Comparison of ENCODE assay signal across 18 cellular contexts in genomic region chr19:38712161-38712748, GRCh38. TPM values are rescaled to one million over a fixed set of nuclear protein-coding genes. Genes with fewer than 3 reads are reported as not detected.
DNase-seq lines count a peak whose midpoint lies in the region; ATAC-seq and TF ChIP-seq lines count a peak whose summit lies in the region.
"Had no signal": no experiment of that assay in that cellular context is flagged by ENCODE, and none has a peak within 500 bp of the region (broad histone marks: within the 10 kb centered on the region; RNA-seq: fewer than 3 reads in every experiment).

No MANE protein-coding gene starts in this region.

- no peaks in the 10 kb centered on the region for H3F3A ChIP-seq in GM23338 (replicated peaks; ENCODE audit: low read depth)

- H3K4me2 ChIP-seq in fibroblast of lung (ENCODE audit: extremely low read depth, insufficient read depth, low read length) (no peak overlapping the region), GM23338 (no peak overlapping the region)

- H3K4me3 ChIP-seq in fibroblast of lung (replicated peaks in 1 of 4; ENCODE audit: control extremely low read depth in 1 of 4, insufficient read depth in 1 of 4, low read depth in 3 of 4, low read length in 4 of 4) (no peak overlapping the region), prostate gland (no peak overlapping the region), tibial nerve (no peak overlapping the region), GM23338 (no peak overlapping the region)

- H3K27me3 ChIP-seq in fibroblast of lung (ENCODE audit: control insufficient read depth, insufficient read depth, low read length) (no peaks in the 10 kb centered on the region), prostate gland (replicated peaks; ENCODE audit: insufficient read depth) (no peaks in the 10 kb centered on the region), tibial nerve (no peaks in the 10 kb centered on the region), GM23338 (ENCODE audit: insufficient read depth) (no peaks in the 10 kb centered on the region)

- WGBS in prostate gland, result 69% methylated on average over 9 of the region's 15 CpGs
- 57 to 71% methylated on average over 15 of the region's 15 CpGs for WGBS in tibial nerve, 2 donors

- H3K9ac ChIP-seq in fibroblast of lung (ENCODE audit: insufficient read depth, low read length), result peak overlapping the region; percentile 29

- peaks cover 43% of the 10 kb centered on the region for H3K79me2 ChIP-seq in fibroblast of lung (ENCODE audit: control insufficient read depth, insufficient read depth, low read length)
- no peaks in the 10 kb centered on the region; the same call in 1 of the 2 replicates for H3K79me2 ChIP-seq in GM23338 (replicated peaks; ENCODE audit: insufficient read depth)

- no peaks in the 10 kb centered on the region for H3K9me2 ChIP-seq in GM23338 (ENCODE audit: insufficient read depth)

- H3K4me1 ChIP-seq in fibroblast of lung (ENCODE audit: control insufficient read depth, extremely low read depth, insufficient read depth, low read length), result peaks cover 53% of the 10 kb centered on the region
- H3K4me1 ChIP-seq in prostate gland (replicated peaks), result peaks cover 42% of the 10 kb centered on the region
- H3K4me1 ChIP-seq in tibial nerve, result peaks cover 7 to 74% (median 52%) of the 10 kb centered on the region in 4 donors
- no peaks in the 10 kb centered on the region for H3K4me1 ChIP-seq in GM23338 (ENCODE audit: insufficient read depth)

- H3K27ac Mint-ChIP-seq in GM23338 (no peak overlapping the region), glutamatergic neuron (ENCODE audit: unreplicated experiment) (no peak overlapping the region)
- H3K27ac Mint-ChIP-seq: activated CD8-positive, alpha-beta T cell treated with anti-CD3 and anti-CD28 coated beads, Interleukin-2, amount 10 ng/mL, durations not matched to agents 7 days and 5 days; CD8-positive, alpha-beta memory T cell had no signal

- TF ChIP-seq CTCF in fibroblast of lung (conservative IDR thresholded peaks at IDR 0.05 in 1 of 2, IDR thresholded peaks at IDR 0.05 in 1 of 2; ENCODE audit: low read depth in 1 of 2, low read length in 2 of 2) (no peak), prostate gland (IDR thresholded peaks at IDR 0.05) (no peak), tibial nerve (IDR thresholded peaks at IDR 0.05) (no peak), GM23338 (conservative IDR thresholded peaks at IDR 0.05; ENCODE audit: low read depth in 2 of 2) (no peak), glutamatergic neuron (IDR thresholded peaks at IDR 0.05; ENCODE audit: partially characterized antibody, unreplicated experiment) (no peak)

- no peak for TF ChIP-seq EP300 in tibial nerve (IDR thresholded peaks at IDR 0.05)

- H3K9me3 Mint-ChIP-seq in GM23338 (no peaks in the 10 kb centered on the region; the same call in 2 of the 3 replicates), glutamatergic neuron (ENCODE audit: unreplicated experiment) (peaks cover 14% of the 10 kb centered on the region)
- H3K9me3 Mint-ChIP-seq: CD8-positive, alpha-beta memory T cell had no signal

- H3K36me3 Mint-ChIP-seq in GM23338 (ENCODE audit: low read depth) (peaks cover 76% of the 10 kb centered on the region), glutamatergic neuron (ENCODE audit: unreplicated experiment) (no peaks in the 10 kb centered on the region)

- peaks cover 21% of the 10 kb centered on the region for H3K27me3 Mint-ChIP-seq in GM23338 (ENCODE audit: insufficient read depth, low read depth, poor library complexity)
- H3K27me3 Mint-ChIP-seq in glutamatergic neuron (ENCODE audit: unreplicated experiment), result peaks cover 10% of the 10 kb centered on the region

- intact Hi-C loops in prostate gland (cut with DNase I), result loop anchor here (5.0 kb wide), 1 partner anchor 60 kb away; no protein-coding TSS in a partner anchor

- H3K4me1 Mint-ChIP-seq in GM23338 (no peaks in the 10 kb centered on the region), glutamatergic neuron (ENCODE audit: low read depth, unreplicated experiment) (peaks cover 3% of the 10 kb centered on the region)
- H3K4me1 Mint-ChIP-seq: CD8-positive, alpha-beta memory T cell had no signal

- no peak overlapping the region for H3K4me3 Mint-ChIP-seq in GM23338
- no peak overlapping the region for H3K4me3 Mint-ChIP-seq in glutamatergic neuron (ENCODE audit: unreplicated experiment)
- H3K4me3 Mint-ChIP-seq: activated CD8-positive, alpha-beta T cell treated with anti-CD3 and anti-CD28 coated beads, Interleukin-2, amount 10 ng/mL, durations not matched to agents 7 days and 5 days; CD8-positive, alpha-beta memory T cell had no signal

- H3K36me3 ChIP-seq in fibroblast of lung (ENCODE audit: control insufficient read depth, insufficient read depth, low read length) (peaks cover 58% of the 10 kb centered on the region), prostate gland (peaks cover 17 to 18% of the 10 kb centered on the region in 2 donors), tibial nerve (peaks cover 5 to 85% (median 22%) of the 10 kb centered on the region in 3 donors), GM23338 (ENCODE audit: insufficient read depth) (peaks cover 36% of the 10 kb centered on the region)

- DNase-seq in DMS 273 (lab: John Stamatoyannopoulos, UW; ENCODE audit: unreplicated experiment) (peak; percentile 42), DMS 273 treated with DMSO at 0.1 percent for 48 hours (lab: John Stamatoyannopoulos, UW) (no peak), fibroblast of lung (ENCODE audit: low read depth in 2 of 2) (no peak), prostate gland (ENCODE audit: low spot score) (no peak), tibial nerve (ENCODE audit: low spot score in 2 of 2) (no peak), GM23338 (ENCODE audit: low spot score) (no peak), glutamatergic neuron (no peak), SHP77 (lab: John Stamatoyannopoulos, UW) (no peak)
- DNase-seq: activated CD8-positive, alpha-beta T cell treated with anti-CD3 and anti-CD28 coated beads, Interleukin-2, amount 10 ng/mL, durations not matched to agents 7 days and 5 days; CD8-positive, alpha-beta memory T cell; central memory CD4-positive, alpha-beta T cell; GF-D8; KG1; NCI-H146; NCI-H748 treated with DMSO at 0.1 percent for 48 hours; occipital lobe; T-helper 9 cell had no signal

- no peak for TF ChIP-seq POLR2A in prostate gland (IDR thresholded peaks at IDR 0.05)
- no peak for TF ChIP-seq POLR2A in tibial nerve (IDR thresholded peaks at IDR 0.05)

- H3K9me3 ChIP-seq in fibroblast of lung (ENCODE audit: control insufficient read depth, insufficient read depth, low read depth, low read length) (no peaks in the 10 kb centered on the region), prostate gland (no peaks in the 10 kb centered on the region), tibial nerve (no peaks in the 10 kb centered on the region)

- no peak overlapping the region for H2AFZ ChIP-seq in fibroblast of lung (ENCODE audit: low read length)
- no peak overlapping the region for H2AFZ ChIP-seq in GM23338

- H3K27ac ChIP-seq in fibroblast of lung (ENCODE audit: insufficient read depth, low read length) (peak overlapping the region; percentile 68), prostate gland (peak overlapping the region; percentile 74 to 77), tibial nerve (peak overlapping the region; percentile 31 to 81 (median 70)), GM23338 (ENCODE audit: low read depth) (no peak overlapping the region)
- H3K27ac ChIP-seq: 22Rv1 had no signal

- H4K20me1 ChIP-seq in fibroblast of lung (ENCODE audit: control insufficient read depth, extremely low read depth, insufficient read depth, low read length) (no peaks in the 10 kb centered on the region), GM23338 (replicated peaks; ENCODE audit: insufficient read depth) (no peaks in the 10 kb centered on the region; the same call in 1 of the 2 replicates)

- ATAC-seq in GM23338, result no peak
- ATAC-seq: activated CD8-positive, alpha-beta T cell treated with anti-CD3 and anti-CD28 coated beads, Interleukin-2, amount 10 ng/mL, durations not matched to agents 7 days and 5 days had no signal

TF ChIP-seq in GM23338, 12 proteins besides CTCF, POLR2A, EP300 and RAD21:
- TF ChIP-seq STAT1 (IDR thresholded peaks at IDR 0.05; ENCODE audit: unreplicated experiment), result no peak
- TF ChIP-seq ZNF114 (CRISPR knock-in tag; IDR thresholded peaks at IDR 0.05), result no peak
- TF ChIP-seq POLR2AphosphoS5 (IDR thresholded peaks at IDR 0.05; ENCODE audit: low read depth), result no peak; the same call in 1 of the 2 replicates
- TF ChIP-seq REST (IDR thresholded peaks at IDR 0.05; ENCODE audit: unreplicated experiment), result no peak

RNA-seq across cellular contexts. Expression of gene CAPN12, which starts 32.0 kb away (rescaled TPM):
- 0.26 and 0.50 TPM in 2 replicates for total RNA-seq in fibroblast of lung
- 0.07 and 0.20 TPM in 2 replicates for polyA plus RNA-seq in fibroblast of lung
- 0.05 TPM in 1 of 2 replicates, not detected in the other for polyA plus RNA-seq in fibroblast of lung (2012)
- not detected in 2 replicates for polyA minus RNA-seq in fibroblast of lung (ENCODE audit: low replicate concordance)
- total RNA-seq in prostate gland, result 1 to 10 TPM; 2.3 to 6.0 TPM
- 1 to 10 TPM; 3.5 to 5.7 (median 4.8) TPM for total RNA-seq in tibial nerve
- total RNA-seq in GM23338 (2014; rRNA removed; shearing (Covaris generic)), result 8.0 and 20.5 TPM in 2 replicates
- polyA plus RNA-seq in GM23338 (2016; fragmentation: Nextera tagmentation; extraction: Ambion mirVana), result 19.1 and 21.8 TPM in 2 replicates
- total RNA-seq in glutamatergic neuron (ENCODE audit: unreplicated experiment), result 4.8 TPM
- total RNA-seq: occipital lobe had no signal
